17 cellular contexts compared by ENCODE assay signal in genomic region chr9:37241340-37241739, GRCh38.
A peak's percentile ranks its signal among the peaks of the same experiment; 100 is the strongest.
DNase-seq lines count a peak whose midpoint lies in the region; ATAC-seq, FAIRE-seq and TF ChIP-seq lines count a peak whose summit lies in the region.
"Had no signal": no experiment of that assay in that cellular context is flagged by ENCODE, and none has a peak within 500 bp of the region (broad histone marks: within the 10 kb centered on the region; RNA-seq: fewer than 3 reads in every experiment).

No MANE protein-coding gene starts in this region.

- intact Hi-C loops in HepG2 (cut with micrococcal nuclease; ENCODE audit: unreplicated experiment) (no loop called here), right lobe of liver (cut with DNase I) (no loop called here)
- intact Hi-C loops in dendritic cell treated with granulocyte-macrophage colony-stimulating factor and Interleukin-4, amounts not matched to agents 40 ng/mL and 50 ng/mL, for 4 days (cut with micrococcal nuclease): no loop called here
- intact Hi-C loops in activated T-helper 2 cell treated with anti-CD3 and anti-CD28 coated beads, Interferon-gamma antibody, Interleukin-2, Interleukin-4, amounts not matched to agents 10 μg/mL and 5 μg/mL and 100 μg/mL, durations not matched to agents 14 hours and 24 hours and 36 hours (cut with micrococcal nuclease): no loop called here

- no peaks in the 10 kb centered on the region for H3K27me3 ChIP-seq in HepG2 (ENCODE audit: control insufficient read depth in 1 of 2, insufficient read depth in 2 of 2, low read length in 2 of 2)
- H3K27me3 ChIP-seq in right lobe of liver: no peaks in the 10 kb centered on the region

- no peaks in the 10 kb centered on the region for H4K20me1 ChIP-seq in HepG2 (ENCODE audit: insufficient read depth, low read length)

- CTCF ChIA-PET in HepG2 (lab: Yijun Ruan, JAX; ENCODE audit: low intra/inter-chr PET ratio, low total read pairs): no interaction called here

- H3K4me3 ChIP-seq in HepG2 (replicated peaks in 1 of 3; ENCODE audit: insufficient read depth in 1 of 3, low read depth in 2 of 3, low read length in 3 of 3) (no peak overlapping the region), right lobe of liver (no peak overlapping the region)
- H3K4me3 ChIP-seq: HAP-1 had no signal

- TF ChIP-seq CTCF in HepG2 (CRISPR knock-in tag; IDR thresholded peaks at IDR 0.05) (no peak), right lobe of liver (IDR thresholded peaks at IDR 0.05) (no peak), glutamatergic neuron (IDR thresholded peaks at IDR 0.05; ENCODE audit: partially characterized antibody, unreplicated experiment) (no peak), chondrocyte (IDR thresholded peaks at IDR 0.05) (no peak)

- peaks cover 4% of the 10 kb centered on the region for H3K36me3 Mint-ChIP-seq in dendritic cell treated with granulocyte-macrophage colony-stimulating factor and Interleukin-4, amounts not matched to agents 40 ng/mL and 50 ng/mL, for 4 days (ENCODE audit: low read depth)
- H3K36me3 Mint-ChIP-seq in glutamatergic neuron (ENCODE audit: unreplicated experiment) (peaks cover 3% of the 10 kb centered on the region), chondrocyte (ENCODE audit: low read depth) (no peaks in the 10 kb centered on the region)
- peaks cover 12% of the 10 kb centered on the region for H3K36me3 Mint-ChIP-seq in activated T-helper 2 cell treated with anti-CD3 and anti-CD28 coated beads, Interferon-gamma antibody, Interleukin-2, Interleukin-4, amounts not matched to agents 10 μg/mL and 5 μg/mL and 100 μg/mL, durations not matched to agents 14 hours and 24 hours and 36 hours (ENCODE audit: low read depth)

- no peak for TF ChIP-seq RAD21 in HepG2 (CRISPR knock-in tag; IDR thresholded peaks at IDR 0.05)

- in situ Hi-C loops in HepG2 (cut with HindIII; ENCODE audit: extremely low pct_ligation_motif_present, low pct_unique_long_range_greater_than_20kb): no loop called here

- no peak for TF ChIP-seq EP300 in HepG2 (IDR thresholded peaks at IDR 0.05; ENCODE audit: low read depth in 2 of 2, low read length in 2 of 2)
- TF ChIP-seq EP300 in HepG2 (CRISPR knock-in tag; IDR thresholded peaks at IDR 0.05; ENCODE audit: borderline replicate concordance): no peak

- no TSS peak for BruUV-seq in HepG2 (replicated peaks; lab: Mats Ljungman, UMichigan)

- H3K4me1 Mint-ChIP-seq in dendritic cell treated with granulocyte-macrophage colony-stimulating factor and Interleukin-4, amounts not matched to agents 40 ng/mL and 50 ng/mL, for 4 days (ENCODE audit: low read depth): peaks cover 9% of the 10 kb centered on the region
- peaks cover 22% of the 10 kb centered on the region for H3K4me1 Mint-ChIP-seq in glutamatergic neuron (ENCODE audit: low read depth, unreplicated experiment)
- peaks cover 3% of the 10 kb centered on the region for H3K4me1 Mint-ChIP-seq in chondrocyte (ENCODE audit: low read depth)
- H3K4me1 Mint-ChIP-seq in activated T-helper 2 cell treated with anti-CD3 and anti-CD28 coated beads, Interferon-gamma antibody, Interleukin-2, Interleukin-4, amounts not matched to agents 10 μg/mL and 5 μg/mL and 100 μg/mL, durations not matched to agents 14 hours and 24 hours and 36 hours (ENCODE audit: low read depth): peaks cover 9% of the 10 kb centered on the region

- TF ChIP-seq POLR2A in HepG2 (IDR thresholded peaks at IDR 0.05; ENCODE audit: insufficient read depth in 1 of 2, low read depth in 2 of 2, low read length in 2 of 2) (no peak), right lobe of liver (IDR thresholded peaks at IDR 0.05) (no peak)

- ATAC-seq in HepG2 (no peak), right lobe of liver (no peak), HG02973 (IDR thresholded peaks at IDR 0.05; ENCODE audit: unreplicated experiment) (no peak)

- H3K27ac ChIP-seq in HepG2 (ENCODE audit: extremely low read length, insufficient read depth, low read length): no peak overlapping the region
- H3K27ac ChIP-seq in right lobe of liver: no peak overlapping the region
- H3K27ac ChIP-seq: 22Rv1, C4-2B had no signal

- H3K9me3 ChIP-seq in HepG2 (ENCODE audit: low read length) (no peaks in the 10 kb centered on the region), right lobe of liver (no peaks in the 10 kb centered on the region)
- H3K9me3 ChIP-seq: HAP-1 had no signal

- no peak overlapping the region for H3K4me2 ChIP-seq in HepG2 (ENCODE audit: low read depth, low read length)

- H3K4me1 ChIP-seq in HepG2 (ENCODE audit: insufficient read depth, low read length) (peaks cover 19% of the 10 kb centered on the region), right lobe of liver (no peaks in the 10 kb centered on the region)

- H3K36me3 ChIP-seq in HepG2 (replicated peaks in 1 of 2; ENCODE audit: control insufficient read depth in 1 of 2, insufficient read depth in 2 of 2, low read length in 2 of 2) (no peaks in the 10 kb centered on the region), right lobe of liver (no peaks in the 10 kb centered on the region)
- H3K36me3 ChIP-seq: HAP-1 had no signal

- POLR2A ChIA-PET in HepG2 (lab: Yijun Ruan, JAX): no interaction called here

- no peak for FAIRE-seq in HepG2 (lab: Jason Lieb, UNC)
- FAIRE-seq: GM12891 had no signal

- H3K4me3 Mint-ChIP-seq in dendritic cell treated with granulocyte-macrophage colony-stimulating factor and Interleukin-4, amounts not matched to agents 40 ng/mL and 50 ng/mL, for 4 days: no peak overlapping the region
- H3K4me3 Mint-ChIP-seq in glutamatergic neuron (ENCODE audit: unreplicated experiment) (no peak overlapping the region), chondrocyte (ENCODE audit: unreplicated experiment) (no peak overlapping the region)
- H3K4me3 Mint-ChIP-seq in activated T-helper 2 cell treated with anti-CD3 and anti-CD28 coated beads, Interferon-gamma antibody, Interleukin-2, Interleukin-4, amounts not matched to agents 10 μg/mL and 5 μg/mL and 100 μg/mL, durations not matched to agents 14 hours and 24 hours and 36 hours (ENCODE audit: low read depth): no peak overlapping the region
- H3K4me3 Mint-ChIP-seq: B cell; CD4-positive, alpha-beta memory T cell; IgD-negative memory B cell had no signal

- H3K9me3 Mint-ChIP-seq in dendritic cell treated with granulocyte-macrophage colony-stimulating factor and Interleukin-4, amounts not matched to agents 40 ng/mL and 50 ng/mL, for 4 days: no peaks in the 10 kb centered on the region
- H3K9me3 Mint-ChIP-seq in glutamatergic neuron (ENCODE audit: unreplicated experiment) (no peaks in the 10 kb centered on the region), chondrocyte (ENCODE audit: low read depth) (no peaks in the 10 kb centered on the region)
- no peaks in the 10 kb centered on the region for H3K9me3 Mint-ChIP-seq in activated T-helper 2 cell treated with anti-CD3 and anti-CD28 coated beads, Interferon-gamma antibody, Interleukin-2, Interleukin-4, amounts not matched to agents 10 μg/mL and 5 μg/mL and 100 μg/mL, durations not matched to agents 14 hours and 24 hours and 36 hours
- H3K9me3 Mint-ChIP-seq: CD4-positive, alpha-beta memory T cell; IgD-negative memory B cell had no signal

- DNase-seq in HepG2 (ENCODE audit: low spot score) (no peak), right lobe of liver (no peak), OCI-M1 (lab: John Stamatoyannopoulos, UW) (peak; percentile 24), glutamatergic neuron (no peak), chondrocyte (ENCODE audit: low spot score) (no peak)
- DNase-seq in activated T-helper 2 cell treated with anti-CD3 and anti-CD28 coated beads, Interferon-gamma antibody, Interleukin-2, Interleukin-4, amounts not matched to agents 10 μg/mL and 5 μg/mL and 100 μg/mL, durations not matched to agents 14 hours and 24 hours and 36 hours (ENCODE audit: low spot score): no peak
- DNase-seq: CD4-positive, alpha-beta memory T cell; DMS79; GOT3 had no signal

- peak overlapping the region; percentile 48 for H3K27ac Mint-ChIP-seq in dendritic cell treated with granulocyte-macrophage colony-stimulating factor and Interleukin-4, amounts not matched to agents 40 ng/mL and 50 ng/mL, for 4 days
- H3K27ac Mint-ChIP-seq in glutamatergic neuron (ENCODE audit: unreplicated experiment): no peak overlapping the region
- H3K27ac Mint-ChIP-seq in chondrocyte (ENCODE audit: unreplicated experiment): no peak overlapping the region
- H3K27ac Mint-ChIP-seq in activated T-helper 2 cell treated with anti-CD3 and anti-CD28 coated beads, Interferon-gamma antibody, Interleukin-2, Interleukin-4, amounts not matched to agents 10 μg/mL and 5 μg/mL and 100 μg/mL, durations not matched to agents 14 hours and 24 hours and 36 hours: no peak overlapping the region
- H3K27ac Mint-ChIP-seq: CD4-positive, alpha-beta memory T cell; IgD-negative memory B cell had no signal

- H3K9ac ChIP-seq in HepG2 (ENCODE audit: insufficient read depth, low read depth, low read length): no peak overlapping the region

- H3K79me2 ChIP-seq in HepG2 (ENCODE audit: insufficient read depth, low read length): peaks cover 3% of the 10 kb centered on the region

- 93% methylated on average over 1 of the region's 1 CpG for WGBS in HepG2 (ENCODE audit: low lambda C conversion rate)
- 67% methylated on average over 1 of the region's 1 CpG for WGBS in right lobe of liver (ENCODE audit: insufficient coverage, low coverage, low lambda C conversion rate, missing lambda C conversion rate)

- H3K27me3 Mint-ChIP-seq in dendritic cell treated with granulocyte-macrophage colony-stimulating factor and Interleukin-4, amounts not matched to agents 40 ng/mL and 50 ng/mL, for 4 days: no peaks in the 10 kb centered on the region
- H3K27me3 Mint-ChIP-seq in glutamatergic neuron (ENCODE audit: unreplicated experiment) (no peaks in the 10 kb centered on the region), chondrocyte (ENCODE audit: low read depth) (no peaks in the 10 kb centered on the region)
- H3K27me3 Mint-ChIP-seq in activated T-helper 2 cell treated with anti-CD3 and anti-CD28 coated beads, Interferon-gamma antibody, Interleukin-2, Interleukin-4, amounts not matched to agents 10 μg/mL and 5 μg/mL and 100 μg/mL, durations not matched to agents 14 hours and 24 hours and 36 hours (ENCODE audit: low read depth): no peaks in the 10 kb centered on the region
- H3K27me3 Mint-ChIP-seq: B cell; CD4-positive, alpha-beta memory T cell; IgD-negative memory B cell had no signal

- no peak overlapping the region for H2AFZ ChIP-seq in HepG2 (ENCODE audit: low read length)

TF ChIP-seq in HepG2, 621 proteins besides CTCF, POLR2A, EP300 and RAD21 (continues in another document):
- TF ChIP-seq MAFF (IDR thresholded peaks at IDR 0.05; ENCODE audit: low read depth, low read length) (peak; percentile 87), GATAD2A (CRISPR knock-in tag; IDR thresholded peaks at IDR 0.05) (no peak), MAFK (conservative IDR thresholded peaks at IDR 0.05 in 1 of 2, IDR thresholded peaks at IDR 0.05 in 1 of 2; ENCODE audit: low read length in 2 of 2) (peak; percentile 84 to 90)
